Comparison of ENCODE assay signal across 18 cellular contexts in the genomic region with DNA sequence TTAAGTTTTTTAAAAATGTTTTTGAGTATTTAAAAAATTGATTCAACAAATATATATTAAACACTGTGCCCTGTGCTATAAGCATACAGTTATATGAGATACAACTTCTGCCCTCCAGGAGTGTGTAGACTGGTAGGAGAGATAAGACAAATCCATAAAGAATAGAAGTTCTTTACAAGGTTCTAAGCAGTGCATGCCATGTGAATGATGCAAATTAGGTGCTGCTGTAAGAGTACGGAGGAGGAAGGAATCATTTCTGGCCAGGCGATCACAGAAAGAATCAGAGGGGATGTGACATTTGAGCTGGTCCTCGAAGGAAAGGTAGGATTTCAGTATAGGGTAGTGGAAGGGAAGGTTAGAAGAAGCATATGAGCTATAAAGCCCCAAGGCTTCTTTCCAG.
"Had no signal": no experiment of that assay in that cellular context is flagged by ENCODE, and none has a peak within 500 bp of the region (broad histone marks: within the 10 kb centered on the region; RNA-seq: fewer than 3 reads in every experiment).

No MANE protein-coding gene starts in this region.

- H3K36me3 ChIP-seq: thyroid gland, uterus had no signal

- ATAC-seq: activated CD8-positive, alpha-beta T cell treated with anti-CD3 and anti-CD28 coated beads for 36 hours; activated T-cell treated with anti-CD3 and anti-CD28 coated beads, Interleukin-2, amount 50 U/mL, for 72 hours; body of pancreas; naive thymus-derived CD4-positive, alpha-beta T cell had no signal

- H3K9ac ChIP-seq: parathyroid adenoma had no signal

- H3K27ac ChIP-seq: body of pancreas, parathyroid adenoma, thyroid gland had no signal

- H2AFZ ChIP-seq: parathyroid adenoma had no signal

- H3K27me3 ChIP-seq: body of pancreas, thyroid gland, uterus had no signal

- H3K4me3 ChIP-seq: body of pancreas, lung, thyroid gland, uterus had no signal

- H3K9me3 ChIP-seq: body of pancreas, thyroid gland, uterus had no signal

- DNase-seq: activated CD4-positive, alpha-beta T cell treated with anti-CD3 and anti-CD28 coated beads for 4 hours; activated CD8-positive, alpha-beta T cell treated with anti-CD3 and anti-CD28 coated beads for 36 hours; activated gamma-delta T cell; activated naive CD8-positive, alpha-beta T cell treated with anti-CD3 and anti-CD28 coated beads for 36 hours; activated T-cell treated with anti-CD3 and anti-CD28 coated beads, Interleukin-2, amount 50 U/mL, for 72 hours; amygdala; body of pancreas; cerebellar nuclear complex; effector CD8-positive, alpha-beta T cell; foreskin melanocyte; head of caudate nucleus; immature natural killer cell; naive thymus-derived CD4-positive, alpha-beta T cell; stimulated activated CD4-positive, alpha-beta T cell treated with anti-CD3 and anti-CD28 coated beads, Interleukin-1b, Interleukin-23, amount 100 ng/mL, for 48 hours; thyroid gland; uterus had no signal
